ENCODE assay signal across 19 cellular contexts in genomic region chr1:163706915-163707314, GRCh38.
"Had no signal": no experiment of that assay in that cellular context is flagged by ENCODE, and none has a peak within 500 bp of the region (broad histone marks: within the 10 kb centered on the region; RNA-seq: fewer than 3 reads in every experiment).

No MANE protein-coding gene starts in this region.

- DNase-seq: activated CD8-positive, alpha-beta memory T cell treated with anti-CD3 and anti-CD28 coated beads, Interleukin-2, amount 50 U/mL, for 4 hours; activated T-cell treated with anti-CD3 and anti-CD28 coated beads, Interleukin-2, amount 50 U/mL, for 24 hours; adrenal gland; brain microvascular endothelial cell; dorsolateral prefrontal cortex; heart right ventricle; islet precursor cell; left cardiac atrium; pancreas; psoas muscle; stimulated activated CD4-positive, alpha-beta T cell treated with anti-CD3 and anti-CD28 coated beads, Interleukin-4, amount 100 ng/mL, for 24 hours; stimulated activated naive CD4-positive, alpha-beta T cell treated with Interleukin-2 at 50 U/mL for 16 hours; upper lobe of left lung had no signal

- H3K4me3 ChIP-seq: adrenal gland, ascending aorta, dorsolateral prefrontal cortex, heart right ventricle, pancreas, psoas muscle, right atrium auricular region, upper lobe of left lung had no signal

- H3K36me3 ChIP-seq: adrenal gland, ascending aorta, brain microvascular endothelial cell, heart right ventricle, neutrophil, pancreas, right atrium auricular region, upper lobe of left lung had no signal

- ATAC-seq: activated T-helper 17 cell treated with anti-CD3 and anti-CD28 coated beads, Interleukin-2, amount 50 U/mL, for 72 hours; heart right ventricle; left cardiac atrium; pancreas; psoas muscle had no signal

- H3K27ac ChIP-seq: adrenal gland, ascending aorta, brain microvascular endothelial cell, dorsolateral prefrontal cortex, epithelial cell of prostate, heart right ventricle, neutrophil, pancreas, psoas muscle, right atrium auricular region, upper lobe of left lung had no signal

- FAIRE-seq: colon, pancreas had no signal

- H3K27me3 ChIP-seq: adrenal gland, ascending aorta, brain microvascular endothelial cell, heart right ventricle, neutrophil, pancreas, right atrium auricular region, upper lobe of left lung had no signal

- H3K4me1 ChIP-seq: adrenal gland, ascending aorta, heart right ventricle, pancreas, psoas muscle, right atrium auricular region, upper lobe of left lung had no signal

- H3K9me3 ChIP-seq: adrenal gland, neutrophil, pancreas, psoas muscle, right atrium auricular region, upper lobe of left lung had no signal
